In genomic region chr12:4276524-4277204, GRCh38 we compare ENCODE assay signal across 1 cellular context.
TF ChIP-seq lines count a peak whose summit lies in the region.

No MANE protein-coding gene starts in this region.

TF ChIP-seq in HCT116, 20 proteins besides CTCF, POLR2A, EP300 and RAD21 (continued from another document):
- TF ChIP-seq, protein P1, sequence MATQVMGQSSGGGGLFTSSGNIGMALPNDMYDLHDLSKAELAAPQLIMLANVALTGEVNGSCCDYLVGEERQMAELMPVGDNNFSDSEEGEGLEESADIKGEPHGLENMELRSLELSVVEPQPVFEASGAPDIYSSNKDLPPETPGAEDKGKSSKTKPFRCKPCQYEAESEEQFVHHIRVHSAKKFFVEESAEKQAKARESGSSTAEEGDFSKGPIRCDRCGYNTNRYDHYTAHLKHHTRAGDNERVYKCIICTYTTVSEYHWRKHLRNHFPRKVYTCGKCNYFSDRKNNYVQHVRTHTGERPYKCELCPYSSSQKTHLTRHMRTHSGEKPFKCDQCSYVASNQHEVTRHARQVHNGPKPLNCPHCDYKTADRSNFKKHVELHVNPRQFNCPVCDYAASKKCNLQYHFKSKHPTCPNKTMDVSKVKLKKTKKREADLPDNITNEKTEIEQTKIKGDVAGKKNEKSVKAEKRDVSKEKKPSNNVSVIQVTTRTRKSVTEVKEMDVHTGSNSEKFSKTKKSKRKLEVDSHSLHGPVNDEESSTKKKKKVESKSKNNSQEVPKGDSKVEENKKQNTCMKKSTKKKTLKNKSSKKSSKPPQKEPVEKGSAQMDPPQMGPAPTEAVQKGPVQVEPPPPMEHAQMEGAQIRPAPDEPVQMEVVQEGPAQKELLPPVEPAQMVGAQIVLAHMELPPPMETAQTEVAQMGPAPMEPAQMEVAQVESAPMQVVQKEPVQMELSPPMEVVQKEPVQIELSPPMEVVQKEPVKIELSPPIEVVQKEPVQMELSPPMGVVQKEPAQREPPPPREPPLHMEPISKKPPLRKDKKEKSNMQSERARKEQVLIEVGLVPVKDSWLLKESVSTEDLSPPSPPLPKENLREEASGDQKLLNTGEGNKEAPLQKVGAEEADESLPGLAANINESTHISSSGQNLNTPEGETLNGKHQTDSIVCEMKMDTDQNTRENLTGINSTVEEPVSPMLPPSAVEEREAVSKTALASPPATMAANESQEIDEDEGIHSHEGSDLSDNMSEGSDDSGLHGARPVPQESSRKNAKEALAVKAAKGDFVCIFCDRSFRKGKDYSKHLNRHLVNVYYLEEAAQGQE (IDR thresholded peaks at IDR 0.05; ENCODE audit: low read depth) = no peak
- no peak for TF ChIP-seq CBX3 (IDR thresholded peaks at IDR 0.05; ENCODE audit: low read depth)
- TF ChIP-seq YY1 (IDR thresholded peaks at IDR 0.05; ENCODE audit: extremely low read depth, insufficient replicate concordance, low read depth, low read length) = no peak
- TF ChIP-seq, protein P2, sequence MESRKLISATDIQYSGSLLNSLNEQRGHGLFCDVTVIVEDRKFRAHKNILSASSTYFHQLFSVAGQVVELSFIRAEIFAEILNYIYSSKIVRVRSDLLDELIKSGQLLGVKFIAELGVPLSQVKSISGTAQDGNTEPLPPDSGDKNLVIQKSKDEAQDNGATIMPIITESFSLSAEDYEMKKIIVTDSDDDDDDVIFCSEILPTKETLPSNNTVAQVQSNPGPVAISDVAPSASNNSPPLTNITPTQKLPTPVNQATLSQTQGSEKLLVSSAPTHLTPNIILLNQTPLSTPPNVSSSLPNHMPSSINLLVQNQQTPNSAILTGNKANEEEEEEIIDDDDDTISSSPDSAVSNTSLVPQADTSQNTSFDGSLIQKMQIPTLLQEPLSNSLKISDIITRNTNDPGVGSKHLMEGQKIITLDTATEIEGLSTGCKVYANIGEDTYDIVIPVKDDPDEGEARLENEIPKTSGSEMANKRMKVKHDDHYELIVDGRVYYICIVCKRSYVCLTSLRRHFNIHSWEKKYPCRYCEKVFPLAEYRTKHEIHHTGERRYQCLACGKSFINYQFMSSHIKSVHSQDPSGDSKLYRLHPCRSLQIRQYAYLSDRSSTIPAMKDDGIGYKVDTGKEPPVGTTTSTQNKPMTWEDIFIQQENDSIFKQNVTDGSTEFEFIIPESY (IDR thresholded peaks at IDR 0.05; ENCODE audit: extremely low read depth, insufficient replicate concordance, low read length) = no peak
- no peak for TF ChIP-seq POLR2AphosphoS5 (IDR thresholded peaks at IDR 0.05; ENCODE audit: low read depth, low read length)
- TF ChIP-seq ATF3 (IDR thresholded peaks at IDR 0.05) = no peak
- no peak for TF ChIP-seq JUND (IDR thresholded peaks at IDR 0.05)
- TF ChIP-seq EZH2 (IDR thresholded peaks at IDR 0.05) = no peak
- no peak for TF ChIP-seq MAX (IDR thresholded peaks at IDR 0.05)
- TF ChIP-seq SRF (IDR thresholded peaks at IDR 0.05; ENCODE audit: low read depth) = no peak
- TF ChIP-seq CEBPB (IDR thresholded peaks at IDR 0.05; ENCODE audit: low read depth) = no peak
